In the genomic region with DNA sequence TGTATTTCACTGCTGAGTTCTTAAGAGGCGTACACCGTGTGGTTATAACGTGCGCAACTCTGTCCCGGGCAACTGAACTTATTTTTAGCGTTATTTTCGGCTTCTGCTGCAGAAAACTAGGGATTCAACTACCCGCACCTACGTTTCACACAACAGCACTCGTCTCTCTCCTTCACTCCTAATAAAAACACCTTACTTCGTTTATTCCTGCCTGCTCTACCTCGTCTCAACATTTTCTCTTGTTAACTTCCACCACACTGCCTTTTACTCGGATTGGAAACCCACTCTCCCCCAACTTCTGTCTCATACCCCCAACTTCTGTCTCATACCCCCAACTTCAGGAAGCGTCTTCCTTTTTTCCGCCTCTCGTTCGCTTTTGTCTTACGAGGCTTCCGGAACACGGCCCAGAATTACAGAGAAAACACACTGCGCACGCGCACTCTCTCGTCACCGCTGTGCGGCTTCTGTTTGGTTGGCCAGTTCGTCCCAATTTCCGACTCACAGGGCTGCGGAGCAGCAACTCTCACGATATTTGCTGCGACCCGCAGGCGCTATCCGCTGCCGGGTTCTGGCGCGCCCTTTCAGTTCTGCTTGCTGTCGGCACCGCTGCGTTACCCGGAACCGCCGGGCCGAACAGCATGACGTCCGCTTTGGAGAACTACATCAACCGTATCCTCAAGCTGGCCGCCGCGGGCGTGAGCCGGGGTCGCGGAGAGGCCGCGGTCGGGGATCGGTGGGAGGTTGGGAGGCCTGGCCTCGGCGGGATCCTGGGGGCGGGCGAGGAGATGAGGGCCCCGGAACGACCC, we compare ENCODE assay signal across 8 cellular contexts. TPM values are rescaled to one million over a fixed set of nuclear protein-coding genes. Genes with fewer than 3 reads are reported as not detected.
A peak's percentile ranks its signal among the peaks of the same experiment; 100 is the strongest.
DNase-seq lines count a peak whose midpoint lies in the region; ATAC-seq, FAIRE-seq and TF ChIP-seq lines count a peak whose summit lies in the region.

Gene LSM8, plus strand, starts transcription at position 579 of the 806 bp plus-strand sequence. Its CDS starts 60 bp downstream, at position 639.

- H2AK5ac ChIP-seq in H1 (ENCODE audit: low read depth, low read length) = no peak within 1 kb of the TSS

- H3K4me3 ChIP-seq in NT2/D1 (ENCODE audit: insufficient read length, low read depth) (peak within 1 kb of the TSS; percentile 78), H1 (ENCODE audit: extremely low read depth in 1 of 4, insufficient read depth in 2 of 4, low read depth in 3 of 4, low read length in 4 of 4) (peak within 1 kb of the TSS; percentile 85 to 96 (median 92))

- ATAC-seq in GM21381 (IDR thresholded peaks at IDR 0.05; ENCODE audit: unreplicated experiment) (peak; percentile 99), memory B cell (ENCODE audit: low read depth) (peak; percentile 95)
- peak; percentile 99 for ATAC-seq in activated CD8-positive, alpha-beta memory T cell treated with anti-CD3 and anti-CD28 coated beads, Interleukin-2, amount 10 ng/mL, durations not matched to agents 7 days and 5 days

- H3K4me1 ChIP-seq in NT2/D1 (ENCODE audit: insufficient read depth, insufficient read length) (no peaks in the 10 kb centered on the region), H1 (replicated peaks in 1 of 4; ENCODE audit: control insufficient read depth in 3 of 4, insufficient read depth in 4 of 4, low read length in 3 of 4) (peaks cover 0 to 3% (median 0%) of the 10 kb centered on the region in 4 experiments; a peak in 1 of 7 replicates)

- peak within 1 kb of the TSS; percentile 94 for H2BK5ac ChIP-seq in H1 (ENCODE audit: low read depth, low read length)

- H3K18ac ChIP-seq in H1 (ENCODE audit: extremely low read depth, low read length) = no peak within 1 kb of the TSS; the same call in 1 of the 2 replicates

- no peak for TF ChIP-seq RAD21 in H1 (IDR thresholded peaks at IDR 0.05 in 1 of 2, conservative IDR thresholded peaks at IDR 0.05 in 1 of 2; ENCODE audit: low read depth in 2 of 2, low read length in 2 of 2)

- no peak within 1 kb of the TSS for H2BK20ac ChIP-seq in H1 (ENCODE audit: low read length)

- H4K5ac ChIP-seq in H1 (ENCODE audit: insufficient read length, low read depth, low read length) = peak within 1 kb of the TSS; percentile 89

- peak within 1 kb of the TSS; percentile 85 to 92 for H3K4me2 ChIP-seq in H1 (ENCODE audit: insufficient read depth in 1 of 2, low read depth in 2 of 2, low read length in 2 of 2)

- POLR2A ChIA-PET in H1 (lab: Charles Lee; ENCODE audit: partially characterized antibody) = interaction anchor here (1.9 kb wide), 1 partner anchor 10 kb away, joined by 5 read pairs; no protein-coding TSS in a partner anchor

- peak within 1 kb of the TSS; percentile 99 for H3K27ac Mint-ChIP-seq in activated CD8-positive, alpha-beta memory T cell treated with anti-CD3 and anti-CD28 coated beads, Interleukin-2, amount 10 ng/mL, durations not matched to agents 7 days and 5 days
- peak within 1 kb of the TSS; percentile 99 for H3K27ac Mint-ChIP-seq in memory B cell

- peak; percentile 49 to 76 for TF ChIP-seq POLR2A in H1 (IDR thresholded peaks at IDR 0.05; ENCODE audit: control extremely low read depth in 1 of 2, low read depth in 2 of 2, low read length in 2 of 2)

- 2% methylated on average over 64 of the region's 64 CpGs; no CpG with 5 or more reads in 1 of the 2 experiments for WGBS in H1 (ENCODE audit: extremely low coverage in 1 of 2, insufficient coverage in 1 of 2, insufficient read length in 1 of 2, insufficient replicate concordance in 2 of 2, low coverage in 1 of 2, low lambda C conversion rate in 2 of 2, missing lambda C conversion rate in 1 of 2), 2 experiments

- H3K23me2 ChIP-seq in H1 (ENCODE audit: low read depth, low read length) = peaks cover 2% of the 10 kb centered on the region; the same call in 1 of the 2 replicates

- no peaks in the 10 kb centered on the region for H3K79me1 ChIP-seq in H1 (ENCODE audit: low read depth, low read length)

- peak within 1 kb of the TSS; percentile 50 for H2BK120ac ChIP-seq in H1 (replicated peaks; ENCODE audit: low read depth, low read length)

- H3K27me3 ChIP-seq in NT2/D1 (ENCODE audit: insufficient read depth, insufficient read length) = no peaks in the 10 kb centered on the region
- H3K27me3 ChIP-seq in H1 (replicated peaks in 1 of 4; ENCODE audit: control insufficient read depth in 3 of 4, extremely low read depth in 1 of 4, insufficient read depth in 3 of 4, low read length in 3 of 4) = no peaks in the 10 kb centered on the region

- no peak within 1 kb of the TSS for H2BK15ac ChIP-seq in H1 (ENCODE audit: low read length)

- peak; percentile 92 for FAIRE-seq in H1 (lab: Jason Lieb, UNC)

- no peaks in the 10 kb centered on the region for H3K27me3 Mint-ChIP-seq in activated CD8-positive, alpha-beta memory T cell treated with anti-CD3 and anti-CD28 coated beads, Interleukin-2, amount 10 ng/mL, durations not matched to agents 7 days and 5 days
- no peaks in the 10 kb centered on the region for H3K27me3 Mint-ChIP-seq in memory B cell

- H2AFZ ChIP-seq in H1 (ENCODE audit: low read length) = peak within 1 kb of the TSS; percentile 89

- H3K56ac ChIP-seq in H1 (replicated peaks; ENCODE audit: insufficient read length, low read depth, low read length) = peak within 1 kb of the TSS; percentile 75

- peak within 1 kb of the TSS; percentile 96 for H3K4me3 Mint-ChIP-seq in activated CD8-positive, alpha-beta memory T cell treated with anti-CD3 and anti-CD28 coated beads, Interleukin-2, amount 10 ng/mL, durations not matched to agents 7 days and 5 days
- H3K4me3 Mint-ChIP-seq in memory B cell = peak within 1 kb of the TSS; percentile 95

- peaks cover 29% of the 10 kb centered on the region for H3K36me3 Mint-ChIP-seq in activated CD8-positive, alpha-beta memory T cell treated with anti-CD3 and anti-CD28 coated beads, Interleukin-2, amount 10 ng/mL, durations not matched to agents 7 days and 5 days
- peaks cover 6% of the 10 kb centered on the region for H3K36me3 Mint-ChIP-seq in memory B cell

- H3K23ac ChIP-seq in H1 (ENCODE audit: insufficient read length) = no peak within 1 kb of the TSS

- no peaks in the 10 kb centered on the region for H3K9me3 Mint-ChIP-seq in activated CD8-positive, alpha-beta memory T cell treated with anti-CD3 and anti-CD28 coated beads, Interleukin-2, amount 10 ng/mL, durations not matched to agents 7 days and 5 days (ENCODE audit: low read depth)
- no peaks in the 10 kb centered on the region for H3K9me3 Mint-ChIP-seq in memory B cell

- H4K8ac ChIP-seq in H1 (ENCODE audit: extremely low read depth, insufficient read depth, low read length) = peak within 1 kb of the TSS; percentile 91

- H3K4me1 Mint-ChIP-seq in activated CD8-positive, alpha-beta memory T cell treated with anti-CD3 and anti-CD28 coated beads, Interleukin-2, amount 10 ng/mL, durations not matched to agents 7 days and 5 days = peaks cover 39% of the 10 kb centered on the region
- peaks cover 25% of the 10 kb centered on the region for H3K4me1 Mint-ChIP-seq in memory B cell

- H3K9me3 ChIP-seq in NT2/D1 (ENCODE audit: insufficient read depth, low read length) = no peaks in the 10 kb centered on the region
- no peaks in the 10 kb centered on the region for H3K9me3 ChIP-seq in H1 (ENCODE audit: insufficient read depth in 2 of 2, low read depth in 1 of 2, low read length in 1 of 2)

- peak within 1 kb of the TSS; percentile 24 for H3K4ac ChIP-seq in H1 (replicated peaks; ENCODE audit: insufficient read length, low read depth, low read length)

- H2BK12ac ChIP-seq in H1 (ENCODE audit: low read depth, low read length) = peak within 1 kb of the TSS; percentile 51; the same call in 1 of the 2 replicates

- H3K36me3 ChIP-seq in NT2/D1 (ENCODE audit: insufficient read depth, insufficient read length, low read length) = peaks cover 31% of the 10 kb centered on the region
- H3K36me3 ChIP-seq in H1 (ENCODE audit: control insufficient read depth in 2 of 4, insufficient read depth in 4 of 4, low read length in 3 of 4) = peaks cover 2 to 21% (median 13%) of the 10 kb centered on the region in 4 experiments; a peak in 5 of 8 replicates

- H3K79me2 ChIP-seq in H1 (ENCODE audit: control insufficient read depth in 1 of 2, insufficient read depth in 2 of 2, low read length in 2 of 2) = peaks cover 6 to 44% of the 10 kb centered on the region in 2 experiments; a peak in 3 of 4 replicates

- H3K9ac ChIP-seq in NT2/D1 (ENCODE audit: insufficient read length, low read depth) = peak within 1 kb of the TSS; percentile 83
- H3K9ac ChIP-seq in H1 (replicated peaks in 1 of 4; ENCODE audit: extremely low read depth in 1 of 4, low read depth in 3 of 4, low read length in 3 of 4) = peak within 1 kb of the TSS; percentile 97 to 100 (median 98)

- DNase-seq in COR-L47 (lab: John Stamatoyannopoulos, UW) (peak; percentile 97), HUDEP-2 (lab: John Stamatoyannopoulos, UW; ENCODE audit: unreplicated experiment in 76 of 76) (peak in 75 of 76 experiments; percentile 50 to 96 (median 90)), NT2/D1 (ENCODE audit: low read depth, low spot score) (peak; percentile 98), H1 (ENCODE audit: low read depth in 1 of 2, low spot score in 2 of 2) (peak; percentile 95 to 96), memory B cell (ENCODE audit: low spot score in 2 of 2) (peak; percentile 86 to 98)
- peak; percentile 98 for DNase-seq in activated CD8-positive, alpha-beta memory T cell treated with anti-CD3 and anti-CD28 coated beads, Interleukin-2, amount 10 ng/mL, durations not matched to agents 7 days and 5 days
- peak; percentile 90 for DNase-seq in stimulated activated CD8-positive, alpha-beta memory T cell treated with anti-CD3 and anti-CD28 coated beads, Interleukin-12 subunit alpha, Interleukin-12 subunit beta, amount 100 ng/mL, for 24 hours (ENCODE audit: extremely low read depth)

- CTCF ChIA-PET in activated CD8-positive, alpha-beta memory T cell treated with anti-CD3 and anti-CD28 coated beads, Interleukin-2, amount 10 ng/mL, durations not matched to agents 7 days and 5 days (lab: Charles Lee) = interaction anchor here (1.1 to 2.2 kb wide), 2 partner anchors 11 to 13 kb away, joined by 4 to 7 read pairs; no protein-coding TSS in a partner anchor
- CTCF ChIA-PET in H1 (lab: Charles Lee; ENCODE audit: partially characterized antibody) = interaction anchor here (1.0 to 2.0 kb wide), 2 partner anchors 12 to 15 kb away, joined by 4 to 6 read pairs; no protein-coding TSS in a partner anchor

- peak within 1 kb of the TSS; percentile 93 for H3K27ac ChIP-seq in H1 (ENCODE audit: low read depth, low read length)

- H4K91ac ChIP-seq in H1 (replicated peaks; ENCODE audit: insufficient read length, low read length) = peak within 1 kb of the TSS; percentile 36

- no peak for TF ChIP-seq EP300 in H1 (IDR thresholded peaks at IDR 0.05; ENCODE audit: borderline replicate concordance in 1 of 2, low read depth in 2 of 2, low read length in 2 of 2)

- no peak for TF ChIP-seq CTCF in H1 (IDR thresholded peaks at IDR 0.05; ENCODE audit: control extremely low read depth in 1 of 3, insufficient read depth in 1 of 3, low read depth in 1 of 3, low read length in 3 of 3)

- no peaks in the 10 kb centered on the region for H4K20me1 ChIP-seq in H1 (replicated peaks in 1 of 2; ENCODE audit: control insufficient read depth in 1 of 2, insufficient read depth in 2 of 2, low read length in 2 of 2)

- H3K14ac ChIP-seq in H1 (ENCODE audit: insufficient read length) = no peak within 1 kb of the TSS

RNA-seq across cellular contexts. Expression of gene LSM8, which starts in this region (rescaled TPM):
- total RNA-seq in activated CD8-positive, alpha-beta memory T cell treated with anti-CD3 and anti-CD28 coated beads, Interleukin-2, amount 10 ng/mL, durations not matched to agents 7 days and 5 days = 10 to 100 TPM; 49.7 to 49.8 TPM
- 36.9 and 41.8 TPM in 2 replicates for total RNA-seq in H1 (2021; fragmentation: NEBNext Ultra II Directional; extraction: Animal tissue kit (Norgen Biotek cat#: 25700))
- polyA plus RNA-seq in H1 (2011; rRNA removed) = 51.0 and 51.6 TPM in 2 replicates
- 95.4 TPM for polyA plus RNA-seq in H1 (2011; cell fraction: cytosol; rRNA removed)
- 24.0 TPM for polyA plus RNA-seq in H1 (2011; cell fraction: nucleus; rRNA removed)
- polyA plus RNA-seq in H1 (2012, experiment 1 of 2) = 41.1 to 72.9 TPM (median 45.3 TPM) in 4 replicates
- 75.1 TPM for polyA plus RNA-seq in H1 (2012, experiment 2 of 2)
- 50.3 TPM for polyA plus RNA-seq in H1 (2013, experiment 1 of 2)
- 51.2 TPM for polyA plus RNA-seq in H1 (2013, experiment 2 of 2)
- 60.9 and 74.0 TPM in 2 replicates for polyA minus RNA-seq in H1 (2011; rRNA and poly(A)+ RNA removed)
- polyA minus RNA-seq in H1 (2011; cell fraction: cytosol; rRNA and poly(A)+ RNA removed) = 12.6 TPM
- polyA minus RNA-seq in H1 (2011; cell fraction: nucleus; rRNA and poly(A)+ RNA removed) = 23.1 TPM

Comparison
In these comparisons a context has a peak if more than half of its experiments do, and no peak if none do; other contexts are left out.
1. Peak in every context shown above with its lines: DNase-seq, ATAC-seq, H3K4me3 ChIP-seq and H3K27ac ChIP-seq.